11 cellular contexts compared by ENCODE assay signal in the genomic region with DNA sequence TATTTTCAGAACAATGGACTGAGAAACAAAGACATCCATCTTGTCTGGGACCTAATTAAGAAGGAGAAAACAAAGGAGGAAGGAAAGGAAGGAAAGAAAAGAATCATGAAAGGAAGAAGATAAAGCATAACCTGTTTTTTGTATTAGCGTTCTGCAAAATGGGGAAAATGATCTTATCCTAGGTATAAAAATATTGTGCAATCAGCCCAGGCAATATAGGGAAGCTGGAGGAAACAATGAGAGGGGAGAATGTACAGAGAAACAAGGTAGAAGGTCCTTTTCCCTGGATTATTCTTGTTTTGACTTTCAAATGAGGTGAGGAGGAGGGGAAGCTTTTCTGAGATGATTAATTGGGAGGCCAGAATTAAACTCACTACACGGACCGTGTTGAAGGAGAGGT.
DNase-seq lines count a peak whose midpoint lies in the region; ATAC-seq and TF ChIP-seq lines count a peak whose summit lies in the region.
"Had no signal": no experiment of that assay in that cellular context is flagged by ENCODE, and none has a peak within 500 bp of the region (broad histone marks: within the 10 kb centered on the region; RNA-seq: fewer than 3 reads in every experiment).

No MANE protein-coding gene starts in this region.

- no peak overlapping the region for H3K4ac ChIP-seq in IMR-90 (ENCODE audit: low read depth, low read length)

- no peaks in the 10 kb centered on the region for H3K27me3 Mint-ChIP-seq in stimulated activated naive B cell treated with anti-CD40 and anti-IgM and Interleukin-4, amounts not matched to agents 10 μg/mL and 1 μg/mL and 100 μg/mL, for 72 hours
- H3K27me3 Mint-ChIP-seq in activated CD4-positive, alpha-beta memory T cell treated with anti-CD3 and anti-CD28 coated beads for 36 hours, result peaks cover 4% of the 10 kb centered on the region
- peaks cover 4% of the 10 kb centered on the region for H3K27me3 Mint-ChIP-seq in activated CD8-positive, alpha-beta memory T cell treated with anti-CD3 and anti-CD28 coated beads, Interleukin-2, amount 10 ng/mL, durations not matched to agents 7 days and 5 days

- H3K4me1 Mint-ChIP-seq in stimulated activated naive B cell treated with anti-CD40 and anti-IgM and Interleukin-4, amounts not matched to agents 10 μg/mL and 1 μg/mL and 100 μg/mL, for 72 hours, result no peaks in the 10 kb centered on the region
- no peaks in the 10 kb centered on the region for H3K4me1 Mint-ChIP-seq in activated CD4-positive, alpha-beta memory T cell treated with anti-CD3 and anti-CD28 coated beads for 36 hours (ENCODE audit: low read depth)
- H3K4me1 Mint-ChIP-seq in activated CD8-positive, alpha-beta memory T cell treated with anti-CD3 and anti-CD28 coated beads, Interleukin-2, amount 10 ng/mL, durations not matched to agents 7 days and 5 days, result no peaks in the 10 kb centered on the region
- H3K4me1 Mint-ChIP-seq: CD14-positive monocyte had no signal

- 100% methylated on average over 1 of the region's 3 CpGs; no CpG with 5 or more reads in 1 of the 2 experiments for WGBS in IMR-90 (ENCODE audit: extremely low coverage in 2 of 2, insufficient read length in 1 of 2), 2 experiments
- 70% methylated on average over 3 of the region's 3 CpGs; no CpG with 5 or more reads in 1 of the 2 experiments for WGBS in mesodermal cell (ENCODE audit: insufficient coverage in 2 of 2), 2 experiments

- no peak overlapping the region for H3K4me3 Mint-ChIP-seq in stimulated activated naive B cell treated with anti-CD40 and anti-IgM and Interleukin-4, amounts not matched to agents 10 μg/mL and 1 μg/mL and 100 μg/mL, for 72 hours
- no peak overlapping the region for H3K4me3 Mint-ChIP-seq in activated CD4-positive, alpha-beta memory T cell treated with anti-CD3 and anti-CD28 coated beads for 36 hours
- no peak overlapping the region for H3K4me3 Mint-ChIP-seq in activated CD8-positive, alpha-beta memory T cell treated with anti-CD3 and anti-CD28 coated beads, Interleukin-2, amount 10 ng/mL, durations not matched to agents 7 days and 5 days
- H3K4me3 Mint-ChIP-seq: CD14-positive monocyte had no signal

- CTCF ChIA-PET in IMR-90 (lab: Yijun Ruan, JAX), result no interaction called here
- CTCF ChIA-PET in activated CD4-positive, alpha-beta memory T cell treated with anti-CD3 and anti-CD28 coated beads for 36 hours (lab: Charles Lee), result no interaction called here
- CTCF ChIA-PET in activated CD8-positive, alpha-beta memory T cell treated with anti-CD3 and anti-CD28 coated beads, Interleukin-2, amount 10 ng/mL, durations not matched to agents 7 days and 5 days (lab: Charles Lee), result no interaction called here

- H2BK20ac ChIP-seq in IMR-90 (ENCODE audit: low read depth, low read length), result no peak overlapping the region

- H3K79me1 ChIP-seq in IMR-90 (ENCODE audit: low read depth in 1 of 2, low read length in 2 of 2), result no peaks in the 10 kb centered on the region

- H3K27ac Mint-ChIP-seq in stimulated activated naive B cell treated with anti-CD40 and anti-IgM and Interleukin-4, amounts not matched to agents 10 μg/mL and 1 μg/mL and 100 μg/mL, for 72 hours, result peak overlapping the region; percentile 20
- no peak overlapping the region for H3K27ac Mint-ChIP-seq in activated CD4-positive, alpha-beta memory T cell treated with anti-CD3 and anti-CD28 coated beads for 36 hours
- no peak overlapping the region for H3K27ac Mint-ChIP-seq in activated CD8-positive, alpha-beta memory T cell treated with anti-CD3 and anti-CD28 coated beads, Interleukin-2, amount 10 ng/mL, durations not matched to agents 7 days and 5 days
- H3K27ac Mint-ChIP-seq: CD14-positive monocyte had no signal

- H3K18ac ChIP-seq in IMR-90 (ENCODE audit: low read depth, low read length), result no peak overlapping the region

- no peak for ATAC-seq in IMR-90 (ENCODE audit: low read depth)
- ATAC-seq in stimulated activated naive B cell treated with anti-CD40 and anti-IgM and Interleukin-4, amounts not matched to agents 10 μg/mL and 1 μg/mL and 100 μg/mL, for 72 hours (replicated peaks), result no peak
- ATAC-seq in activated CD8-positive, alpha-beta memory T cell treated with anti-CD3 and anti-CD28 coated beads, Interleukin-2, amount 10 ng/mL, durations not matched to agents 7 days and 5 days, result no peak
- ATAC-seq: A549, HCT116 had no signal

- no peaks in the 10 kb centered on the region for H3K27me3 ChIP-seq in IMR-90 (ENCODE audit: control insufficient read depth, insufficient read depth, low read length)

- H3K9me3 ChIP-seq in IMR-90 (ENCODE audit: control insufficient read depth, insufficient read depth, low read length), result no peaks in the 10 kb centered on the region
- H3K9me3 ChIP-seq in mesodermal cell (ENCODE audit: control insufficient read depth, low read length), result no peaks in the 10 kb centered on the region
- H3K9me3 ChIP-seq: A549 had no signal

- TF ChIP-seq POLR2A in IMR-90 (IDR thresholded peaks at IDR 0.05; ENCODE audit: low read depth, low read length), result no peak

- H3K27ac ChIP-seq in IMR-90 (ENCODE audit: insufficient read depth, low read length), result no peak overlapping the region
- peak overlapping the region; percentile 50 for H3K27ac ChIP-seq in mesodermal cell (ENCODE audit: low read depth, low read length, severe bottlenecking)
- H3K27ac ChIP-seq: A549 had no signal

- H3K9me1 ChIP-seq in IMR-90 (ENCODE audit: insufficient read depth, low read length), result no peaks in the 10 kb centered on the region

- no peaks in the 10 kb centered on the region for H3K36me3 Mint-ChIP-seq in stimulated activated naive B cell treated with anti-CD40 and anti-IgM and Interleukin-4, amounts not matched to agents 10 μg/mL and 1 μg/mL and 100 μg/mL, for 72 hours
- no peaks in the 10 kb centered on the region for H3K36me3 Mint-ChIP-seq in activated CD4-positive, alpha-beta memory T cell treated with anti-CD3 and anti-CD28 coated beads for 36 hours
- H3K36me3 Mint-ChIP-seq in activated CD8-positive, alpha-beta memory T cell treated with anti-CD3 and anti-CD28 coated beads, Interleukin-2, amount 10 ng/mL, durations not matched to agents 7 days and 5 days, result no peaks in the 10 kb centered on the region
- H3K36me3 Mint-ChIP-seq: CD14-positive monocyte had no signal

- H2AK9ac ChIP-seq in IMR-90 (replicated peaks; ENCODE audit: low read depth, low read length, poor library complexity), result no peak overlapping the region

- H4K8ac ChIP-seq in IMR-90 (ENCODE audit: low read depth in 2 of 2, low read length in 2 of 2), result no peak overlapping the region

- POLR2A ChIA-PET in IMR-90 (lab: Charles Lee; ENCODE audit: unreplicated experiment), result no interaction called here
- POLR2A ChIA-PET in activated CD4-positive, alpha-beta memory T cell treated with anti-CD3 and anti-CD28 coated beads for 36 hours (lab: Charles Lee), result no interaction called here

- H3K4me2 ChIP-seq in IMR-90 (ENCODE audit: low read depth, low read length), result no peak overlapping the region
- H3K4me2 ChIP-seq: A549 had no signal

- dilution Hi-C loops in IMR-90 (cut with HindIII; ENCODE audit: low sequenced_read_pairs, unreplicated experiment), result no loop called here

- H2BK5ac ChIP-seq in IMR-90 (ENCODE audit: low read depth, low read length, poor library complexity, severe bottlenecking), result no peak overlapping the region

- H3K23ac ChIP-seq in IMR-90 (ENCODE audit: low read depth, low read length), result no peak overlapping the region

- no peak overlapping the region for H3K9ac ChIP-seq in IMR-90 (ENCODE audit: low read depth, low read length)

- no peak overlapping the region for H2AK5ac ChIP-seq in IMR-90 (ENCODE audit: low read depth, low read length)

- H4K20me1 ChIP-seq in IMR-90 (ENCODE audit: insufficient read depth, low read length), result no peaks in the 10 kb centered on the region

- H4K5ac ChIP-seq in IMR-90 (ENCODE audit: low read depth, low read length), result no peak overlapping the region

- H3K14ac ChIP-seq in IMR-90 (replicated peaks; ENCODE audit: low read depth, low read length), result no peak overlapping the region

- intact Hi-C loops in IMR-90 (cut with micrococcal nuclease), result no loop called here
- intact Hi-C loops in activated CD4-positive, alpha-beta memory T cell treated with anti-CD3 and anti-CD28 coated beads for 36 hours (cut with micrococcal nuclease), result no loop called here

- H3K9me3 Mint-ChIP-seq in stimulated activated naive B cell treated with anti-CD40 and anti-IgM and Interleukin-4, amounts not matched to agents 10 μg/mL and 1 μg/mL and 100 μg/mL, for 72 hours, result no peaks in the 10 kb centered on the region
- no peaks in the 10 kb centered on the region for H3K9me3 Mint-ChIP-seq in activated CD4-positive, alpha-beta memory T cell treated with anti-CD3 and anti-CD28 coated beads for 36 hours
- H3K9me3 Mint-ChIP-seq in activated CD8-positive, alpha-beta memory T cell treated with anti-CD3 and anti-CD28 coated beads, Interleukin-2, amount 10 ng/mL, durations not matched to agents 7 days and 5 days (ENCODE audit: low read depth), result no peaks in the 10 kb centered on the region

- TF ChIP-seq CTCF in IMR-90 (conservative IDR thresholded peaks at IDR 0.05; ENCODE audit: low read depth, low read length), result no peak

- H3K4me1 ChIP-seq in IMR-90 (ENCODE audit: control insufficient read depth, insufficient read depth, low read length), result no peaks in the 10 kb centered on the region
- peaks cover 10% of the 10 kb centered on the region for H3K4me1 ChIP-seq in mesodermal cell (ENCODE audit: control insufficient read depth, insufficient read depth, low read length, poor library complexity, severe bottlenecking)
- H3K4me1 ChIP-seq: A549 had no signal

- BruUV-seq in IMR-90 (replicated peaks; lab: Mats Ljungman, UMichigan), result no TSS peak

- H4K91ac ChIP-seq in IMR-90 (ENCODE audit: insufficient read depth, low read depth, low read length), result no peak overlapping the region

- H3K56ac ChIP-seq in IMR-90 (ENCODE audit: extremely low read depth, insufficient read depth, low read length), result no peak overlapping the region

- DNase-seq in IMR-90 (no peak), NCI-H69 (lab: John Stamatoyannopoulos, UW) (peak; percentile 52)
- no peak for DNase-seq in stimulated activated naive B cell treated with anti-CD40 and anti-IgM and Interleukin-4, amounts not matched to agents 10 μg/mL and 1 μg/mL and 100 μg/mL, for 72 hours
- DNase-seq in activated CD4-positive, alpha-beta memory T cell treated with anti-CD3 and anti-CD28 coated beads for 36 hours, result no peak
- no peak for DNase-seq in activated CD8-positive, alpha-beta memory T cell treated with anti-CD3 and anti-CD28 coated beads, Interleukin-2, amount 10 ng/mL, durations not matched to agents 7 days and 5 days
- DNase-seq: DMS53, GF-D8 had no signal

- in situ Hi-C loops in IMR-90 (cut with MboI; ENCODE audit: low sequenced_read_pairs), result no loop called here

- TF ChIP-seq RAD21 in IMR-90 (IDR thresholded peaks at IDR 0.05; ENCODE audit: low read length), result no peak

- H2BK15ac ChIP-seq in IMR-90 (ENCODE audit: low read depth, low read length), result no peak overlapping the region

- H3K36me3 ChIP-seq in IMR-90 (ENCODE audit: control insufficient read depth, insufficient read depth, low read length) (no peaks in the 10 kb centered on the region), mesodermal cell (ENCODE audit: control insufficient read depth, insufficient read depth, low read length) (no peaks in the 10 kb centered on the region)

- H2AFZ ChIP-seq in IMR-90 (replicated peaks; ENCODE audit: low read length, poor library complexity), result no peak overlapping the region

- no peak overlapping the region for H2BK120ac ChIP-seq in IMR-90 (ENCODE audit: low read depth, low read length)

- H3K4me3 ChIP-seq in IMR-90 (ENCODE audit: insufficient read depth, low read depth, low read length) (no peak overlapping the region), mesodermal cell (ENCODE audit: extremely low read depth, insufficient read depth, low read length, poor library complexity, severe bottlenecking) (no peak overlapping the region)
- H3K4me3 ChIP-seq: A549 had no signal
